In the genomic region with DNA sequence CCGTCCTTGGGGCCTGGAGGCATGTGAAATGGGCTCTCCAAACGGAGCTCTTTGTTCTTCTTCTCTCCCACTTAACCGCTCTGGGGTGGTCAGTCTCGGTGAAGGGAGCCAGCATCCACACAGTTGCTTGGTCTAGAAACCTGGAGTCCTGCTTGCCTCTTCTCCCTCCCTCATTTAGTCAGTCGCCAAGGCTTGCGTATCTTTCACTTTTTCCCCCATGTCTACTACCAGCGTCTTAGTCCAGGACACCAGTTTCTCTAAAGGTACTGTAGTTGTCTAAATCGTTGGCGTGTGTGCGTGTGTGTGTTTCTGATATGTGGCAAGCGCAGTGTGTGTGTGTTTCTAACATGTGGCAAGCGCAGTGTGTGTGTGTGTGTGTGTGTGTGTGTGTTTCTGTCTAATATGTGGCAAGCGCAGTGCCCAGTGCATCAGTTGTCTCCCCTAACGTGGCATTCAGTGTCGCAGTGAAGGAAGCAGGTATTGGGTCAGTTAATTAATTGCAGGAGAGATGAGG, we compare ENCODE assay signal across 8 cellular contexts. TPM values are rescaled to one million over a fixed set of nuclear protein-coding genes. Genes with fewer than 3 reads are reported as not detected.
DNase-seq lines count a peak whose midpoint lies in the region; ATAC-seq and TF ChIP-seq lines count a peak whose summit lies in the region.

No MANE protein-coding gene starts in this region.

- no peak for ATAC-seq in activated naive CD4-positive, alpha-beta T cell treated with anti-CD3 and anti-CD28 coated beads, Interleukin-2, amount 50 U/mL, for 72 hours
- peak in 1 of 2 donors; percentile 4 for ATAC-seq in right cardiac atrium
- no peak for ATAC-seq in GM18519 (IDR thresholded peaks at IDR 0.05; ENCODE audit: low FRiP score, unreplicated experiment)

- CTCF ChIA-PET in AG04450 (lab: Charles Lee): interaction anchor here (0.6 to 2.2 kb wide), 6 partner anchors 11 to 444 kb away, joined by 3 to 11 read pairs (median 4); no protein-coding TSS in a partner anchor

- no peak for TF ChIP-seq CTCF in AG04450 (IDR thresholded peaks at IDR 0.05; ENCODE audit: low read depth, low read length)

- H3K27ac ChIP-seq in AG04450 (ENCODE audit: low read depth, low read length) (peak overlapping the region; percentile 81), right cardiac atrium (ENCODE audit: low read length) (peak overlapping the region; percentile 97), skeletal muscle tissue (ENCODE audit: low read depth, low read length) (peak overlapping the region; percentile 97)

- peaks cover under 1 to 7% (median 4%) of the 10 kb centered on the region in 3 donors for H3K36me3 ChIP-seq in skeletal muscle tissue (ENCODE audit: control insufficient read depth in 3 of 3, insufficient read depth in 3 of 3, low read length in 3 of 3)

- DNase-seq in AG04450 (ENCODE audit: low read depth, low spot score) (no peak), HCEC 1CT (peak; percentile 15), right cardiac atrium (no peak), SW 1271 (lab: John Stamatoyannopoulos, UW) (no peak)
- peak in 1 of 2 donors; percentile 13 for DNase-seq in activated naive CD4-positive, alpha-beta T cell treated with anti-CD3 and anti-CD28 coated beads, Interleukin-2, amount 50 U/mL, for 72 hours (ENCODE audit: low spot score in 2 of 2)
- no peak for DNase-seq in NK-92 treated with Interleukin-12 subunit alpha and Interleukin-12 subunit beta, amount 100 ng/mL, for 24 hours (lab: John Stamatoyannopoulos, UW)

- H3K4me1 ChIP-seq in right cardiac atrium (ENCODE audit: control insufficient read depth, insufficient read depth, low read length) (peaks cover 2% of the 10 kb centered on the region), skeletal muscle tissue (ENCODE audit: control insufficient read depth in 3 of 3, insufficient read depth in 3 of 3, low read length in 3 of 3) (peaks cover 34 to 47% (median 35%) of the 10 kb centered on the region in 3 donors)

- WGBS in right cardiac atrium: 1% methylated on average over 15 of the region's 15 CpGs

- H3K4me3 ChIP-seq in AG04450 (ENCODE audit: low read depth, low read length) (peak overlapping the region; percentile 97), right cardiac atrium (ENCODE audit: low read length) (peak overlapping the region; percentile 91), skeletal muscle tissue (ENCODE audit: low read length in 3 of 3) (peak overlapping the region; percentile 92 to 100 (median 99))

- H3K27me3 ChIP-seq in AG04450 (ENCODE audit: control insufficient read depth, insufficient read depth, low read length) (peaks cover 5% of the 10 kb centered on the region), right cardiac atrium (ENCODE audit: control insufficient read depth, insufficient read depth) (no peaks in the 10 kb centered on the region), skeletal muscle tissue (ENCODE audit: control insufficient read depth in 3 of 3, insufficient read depth in 3 of 3, low read length in 3 of 3) (no peaks in the 10 kb centered on the region)

- intact Hi-C loops in right cardiac atrium (cut with DNase I): no loop called here

- H3K27ac Mint-ChIP-seq in activated naive CD4-positive, alpha-beta T cell treated with anti-CD3 and anti-CD28 coated beads, Interleukin-2, amount 50 U/mL, for 72 hours: peak overlapping the region; percentile 99 to 100

- POLR2A ChIA-PET in AG04450 (lab: Yijun Ruan, JAX): interaction anchor here (0.6 to 3.3 kb wide), 12 partner anchors 12 to 524 kb away, joined by 3 to 36 read pairs (median 6); partner anchors contain the start of genes TMEM268 and WHRN

- no peaks in the 10 kb centered on the region for H3K9me3 Mint-ChIP-seq in activated naive CD4-positive, alpha-beta T cell treated with anti-CD3 and anti-CD28 coated beads, Interleukin-2, amount 50 U/mL, for 72 hours

- H3K9me3 ChIP-seq in AG04450 (ENCODE audit: control insufficient read depth, insufficient read depth, low read length): peaks cover 6% of the 10 kb centered on the region; the same call in 1 of the 2 replicates
- H3K9me3 ChIP-seq in right cardiac atrium (ENCODE audit: control insufficient read depth, low read length): no peaks in the 10 kb centered on the region
- H3K9me3 ChIP-seq in skeletal muscle tissue (ENCODE audit: control insufficient read depth in 3 of 3, low read length in 3 of 3): no peaks in the 10 kb centered on the region

- peak overlapping the region; percentile 99 to 100 (median 100) for H3K9ac ChIP-seq in skeletal muscle tissue (ENCODE audit: low read depth in 1 of 3, low read length in 3 of 3)

- peaks cover 27 to 33% of the 10 kb centered on the region in 2 donors for H3K36me3 Mint-ChIP-seq in activated naive CD4-positive, alpha-beta T cell treated with anti-CD3 and anti-CD28 coated beads, Interleukin-2, amount 50 U/mL, for 72 hours

RNA-seq across cellular contexts. Expression of gene ATP6V1G1, which starts 0.6 kb away (rescaled TPM):
- 118 and 138 TPM in 2 replicates for polyA plus RNA-seq in AG04450 (2011; rRNA removed)
- polyA minus RNA-seq in AG04450 (2011; rRNA and poly(A)+ RNA removed): 27.5 and 33.0 TPM in 2 replicates
- 10 to 100 TPM; 37.4 to 37.8 TPM for total RNA-seq in activated naive CD4-positive, alpha-beta T cell treated with anti-CD3 and anti-CD28 coated beads, Interleukin-2, amount 50 U/mL, for 72 hours
- 10 to 100 TPM; 91.5 to 99.7 (median 98.0) TPM for total RNA-seq in right cardiac atrium
- 157 TPM for polyA plus RNA-seq in right cardiac atrium
- 56.9 TPM for total RNA-seq in skeletal muscle tissue

RNA-seq across cellular contexts. Expression of gene TMEM268, which starts 22.9 kb away (rescaled TPM):
- polyA plus RNA-seq in AG04450 (2011; rRNA removed) (15.1 and 16.1 TPM in 2 replicates), right cardiac atrium (3.0 TPM)
- polyA minus RNA-seq in AG04450 (2011; rRNA and poly(A)+ RNA removed): 13.0 and 13.9 TPM in 2 replicates
- 10 to 100 TPM; 20.4 to 31.4 TPM for total RNA-seq in activated naive CD4-positive, alpha-beta T cell treated with anti-CD3 and anti-CD28 coated beads, Interleukin-2, amount 50 U/mL, for 72 hours
- total RNA-seq in right cardiac atrium (1 to 10 TPM; 6.3 to 7.8 (median 7.1) TPM), skeletal muscle tissue (2.6 TPM)
